In genomic region chr9:137491735-137492432, GRCh38 we compare ENCODE assay signal across 17 cellular contexts. TPM values are rescaled to one million over a fixed set of nuclear protein-coding genes. Genes with fewer than 3 reads are reported as not detected.
"Had no signal": no experiment of that assay in that cellular context is flagged by ENCODE, and none has a peak within 500 bp of the region (broad histone marks: within the 10 kb centered on the region; RNA-seq: fewer than 3 reads in every experiment).

No MANE protein-coding gene starts in this region.

- H3K36me3 ChIP-seq: neutrophil, thyroid gland, vagina had no signal

- H3K27me3 ChIP-seq: neutrophil, thyroid gland, vagina had no signal

- H3K9me3 ChIP-seq: neutrophil, thyroid gland, vagina had no signal

- DNase-seq: activated CD8-positive, alpha-beta memory T cell treated with anti-CD3 and anti-CD28 coated beads, Interleukin-2, amount 50 U/mL, for 4 hours; activated naive CD4-positive, alpha-beta T cell treated with Interleukin-2 at 50 U/mL for 16 hours; cortex of kidney; hippocampal formation; midbrain; naive B cell; thyroid gland had no signal

- H3K27ac Mint-ChIP-seq: activated CD8-positive, alpha-beta T cell treated with anti-CD3 and anti-CD28 coated beads for 36 hours; activated T-helper 1 cell treated with anti-CD3 and anti-CD28 coated beads, Interleukin-12 subunit alpha, Interleukin-12 subunit beta, Interleukin-2, Interleukin-4 antibody, amounts not matched to agents 30 ng/mL and 10 ng/mL and 1 ng/mL, durations not matched to agents 14 hours and 24 hours and 36 hours; stimulated activated effector memory CD8-positive, alpha-beta T cell treated with anti-CD3 and anti-CD28 coated beads, Interleukin-12 subunit alpha, Interleukin-12 subunit beta, amount 100 ng/mL, for 72 hours; T-helper 1 cell treated with Interleukin-12 subunit alpha and Interleukin-12 subunit beta and Interleukin-4 antibody, amounts not matched to agents 30 μg/mL and 1 μg/mL, for 36 hours had no signal

- H3K9me3 Mint-ChIP-seq: activated CD8-positive, alpha-beta T cell treated with anti-CD3 and anti-CD28 coated beads for 36 hours; activated T-helper 1 cell treated with anti-CD3 and anti-CD28 coated beads, Interleukin-12 subunit alpha, Interleukin-12 subunit beta, Interleukin-2, Interleukin-4 antibody, amounts not matched to agents 30 ng/mL and 10 ng/mL and 1 ng/mL, durations not matched to agents 14 hours and 24 hours and 36 hours; stimulated activated effector memory CD8-positive, alpha-beta T cell treated with anti-CD3 and anti-CD28 coated beads, Interleukin-12 subunit alpha, Interleukin-12 subunit beta, amount 100 ng/mL, for 72 hours; T-helper 1 cell treated with Interleukin-12 subunit alpha and Interleukin-12 subunit beta and Interleukin-4 antibody, amounts not matched to agents 30 μg/mL and 1 μg/mL, for 36 hours had no signal

- H3K4me3 Mint-ChIP-seq: activated CD8-positive, alpha-beta T cell treated with anti-CD3 and anti-CD28 coated beads for 36 hours; activated T-helper 1 cell treated with anti-CD3 and anti-CD28 coated beads, Interleukin-12 subunit alpha, Interleukin-12 subunit beta, Interleukin-2, Interleukin-4 antibody, amounts not matched to agents 30 ng/mL and 10 ng/mL and 1 ng/mL, durations not matched to agents 14 hours and 24 hours and 36 hours; naive B cell; stimulated activated effector memory CD8-positive, alpha-beta T cell treated with anti-CD3 and anti-CD28 coated beads, Interleukin-12 subunit alpha, Interleukin-12 subunit beta, amount 100 ng/mL, for 72 hours; T-helper 1 cell treated with Interleukin-12 subunit alpha and Interleukin-12 subunit beta and Interleukin-4 antibody, amounts not matched to agents 30 μg/mL and 1 μg/mL, for 36 hours had no signal

- H3K4me3 ChIP-seq: lung, smooth muscle cell, thyroid gland, vagina had no signal

- H3K27me3 Mint-ChIP-seq: activated CD8-positive, alpha-beta T cell treated with anti-CD3 and anti-CD28 coated beads for 36 hours; naive B cell had no signal

- H3K4me1 ChIP-seq: thyroid gland, vagina had no signal

- H3K27ac ChIP-seq: neutrophil, thyroid gland, vagina, VCaP had no signal

- H3K36me3 Mint-ChIP-seq: stimulated activated effector memory CD8-positive, alpha-beta T cell treated with anti-CD3 and anti-CD28 coated beads, Interleukin-12 subunit alpha, Interleukin-12 subunit beta, amount 100 ng/mL, for 72 hours had no signal

RNA-seq across cellular contexts. Expression of gene ENTPD8, which starts 50.7 kb away (rescaled TPM):
- total RNA-seq: activated CD8-positive, alpha-beta T cell treated with anti-CD3 and anti-CD28 coated beads for 36 hours; activated T-helper 1 cell treated with anti-CD3 and anti-CD28 coated beads, Interleukin-12 subunit alpha, Interleukin-12 subunit beta, Interleukin-2, Interleukin-4 antibody, amounts not matched to agents 30 ng/mL and 10 ng/mL and 1 ng/mL, durations not matched to agents 14 hours and 24 hours and 36 hours; right cardiac atrium; smooth muscle cell; vagina had no signal
